ENCODE assay signal across 9 cellular contexts in genomic region chr10:50470345-50470744, GRCh38.
DNase-seq lines count a peak whose midpoint lies in the region; ATAC-seq and TF ChIP-seq lines count a peak whose summit lies in the region.
"Had no signal": no experiment of that assay in that cellular context is flagged by ENCODE, and none has a peak within 500 bp of the region (broad histone marks: within the 10 kb centered on the region; RNA-seq: fewer than 3 reads in every experiment).

No MANE protein-coding gene starts in this region.

- TF ChIP-seq CTCF in GM23338 (conservative IDR thresholded peaks at IDR 0.05; ENCODE audit: low read depth in 2 of 2) (no peak), GM10266 (IDR thresholded peaks at IDR 0.05; ENCODE audit: control insufficient read depth, insufficient read depth, low read depth, missing control alignments) (no peak)

- H2AK5ac ChIP-seq in mesendoderm (ENCODE audit: low read length): no peak overlapping the region

- peak overlapping the region; percentile 6; the same call in 1 of the 2 replicates for H3K4me3 ChIP-seq in GM23338
- no peak overlapping the region for H3K4me3 ChIP-seq in mesendoderm (ENCODE audit: low read length)

- no peak overlapping the region for H2BK120ac ChIP-seq in mesendoderm (ENCODE audit: low read depth, low read length)

- no peak overlapping the region for H4K5ac ChIP-seq in mesendoderm (ENCODE audit: low read length)

- H3K79me2 ChIP-seq in GM23338 (replicated peaks; ENCODE audit: insufficient read depth) (peaks cover 12% of the 10 kb centered on the region), mesendoderm (ENCODE audit: control insufficient read depth, insufficient read depth, low read length) (no peaks in the 10 kb centered on the region)

- H3K36me3 Mint-ChIP-seq in GM23338 (ENCODE audit: low read depth): no peaks in the 10 kb centered on the region
- H3K36me3 Mint-ChIP-seq: activated CD4-positive, alpha-beta memory T cell treated with anti-CD3 and anti-CD28 coated beads for 36 hours had no signal

- H3K4ac ChIP-seq in mesendoderm (ENCODE audit: low read depth, low read length): peak overlapping the region; percentile 36

- H3K4me2 ChIP-seq in GM23338 (peak overlapping the region; percentile 66), mesendoderm (ENCODE audit: low read length) (no peak overlapping the region)

- H3K23ac ChIP-seq in mesendoderm (ENCODE audit: low read length): no peak overlapping the region

- H3K27ac Mint-ChIP-seq in GM23338: peak overlapping the region; percentile 98
- H3K27ac Mint-ChIP-seq: activated CD4-positive, alpha-beta memory T cell treated with anti-CD3 and anti-CD28 coated beads for 36 hours had no signal

- H3K56ac ChIP-seq in mesendoderm (ENCODE audit: low read length): no peak overlapping the region

- no peak overlapping the region for H3K9ac ChIP-seq in mesendoderm (ENCODE audit: low read length)

- no peak overlapping the region for H4K8ac ChIP-seq in mesendoderm (ENCODE audit: low read depth, low read length)

- ATAC-seq in GM18508 (IDR thresholded peaks at IDR 0.05; ENCODE audit: insufficient read depth, unreplicated experiment): peak; percentile 47
- ATAC-seq in GM23338: peak; percentile 65
- ATAC-seq in HG03135 (IDR thresholded peaks at IDR 0.05; ENCODE audit: unreplicated experiment): no peak

- H3K79me1 ChIP-seq in mesendoderm (ENCODE audit: low read length): no peaks in the 10 kb centered on the region

- H3K9me2 ChIP-seq in GM23338 (ENCODE audit: insufficient read depth): no peaks in the 10 kb centered on the region; the same call in 1 of the 2 replicates

- H3K27me3 Mint-ChIP-seq in GM23338 (ENCODE audit: insufficient read depth, low read depth, poor library complexity): no peaks in the 10 kb centered on the region
- H3K27me3 Mint-ChIP-seq: activated CD4-positive, alpha-beta memory T cell treated with anti-CD3 and anti-CD28 coated beads for 36 hours had no signal

- no peaks in the 10 kb centered on the region for H4K20me1 ChIP-seq in GM23338 (replicated peaks; ENCODE audit: insufficient read depth)

- H3K36me3 ChIP-seq in GM23338 (ENCODE audit: insufficient read depth) (no peaks in the 10 kb centered on the region), mesendoderm (ENCODE audit: control insufficient read depth, insufficient read depth, low read length) (no peaks in the 10 kb centered on the region)

- H3F3A ChIP-seq in GM23338 (replicated peaks; ENCODE audit: low read depth): no peaks in the 10 kb centered on the region

- H2AFZ ChIP-seq in GM23338: no peak overlapping the region

- DNase-seq in GM23338 (ENCODE audit: low spot score) (peak; percentile 18), NCI-H526 treated with DMSO at 0.1 percent for 48 hours (lab: John Stamatoyannopoulos, UW) (peak; percentile 64), mesendoderm (peak; percentile 62), substantia nigra (lab: John Stamatoyannopoulos, UW) (no peak), GM10266 (ENCODE audit: extremely low spot score) (no peak)
- no peak for DNase-seq in activated CD4-positive, alpha-beta T cell treated with anti-CD3 and anti-CD28 coated beads for 1 hour
- DNase-seq: activated CD4-positive, alpha-beta memory T cell treated with anti-CD3 and anti-CD28 coated beads for 36 hours had no signal

- H3K18ac ChIP-seq in mesendoderm (ENCODE audit: low read length): peak overlapping the region; percentile 60

- H3K4me1 Mint-ChIP-seq in GM23338: peaks cover 48% of the 10 kb centered on the region

- H2BK5ac ChIP-seq in mesendoderm (ENCODE audit: low read length): no peak overlapping the region

- H3K4me1 ChIP-seq in GM23338 (ENCODE audit: insufficient read depth) (peaks cover 36% of the 10 kb centered on the region), mesendoderm (ENCODE audit: control insufficient read depth, low read depth, low read length) (peaks cover 4% of the 10 kb centered on the region)

- no peak overlapping the region for H2BK15ac ChIP-seq in mesendoderm (replicated peaks; ENCODE audit: low read depth)

- H3K4me3 Mint-ChIP-seq in GM23338: peak overlapping the region; percentile 52
- H3K4me3 Mint-ChIP-seq: activated CD4-positive, alpha-beta memory T cell treated with anti-CD3 and anti-CD28 coated beads for 36 hours had no signal

- no peaks in the 10 kb centered on the region for H3K9me3 Mint-ChIP-seq in GM23338
- H3K9me3 Mint-ChIP-seq: activated CD4-positive, alpha-beta memory T cell treated with anti-CD3 and anti-CD28 coated beads for 36 hours had no signal

- H3K27ac ChIP-seq in GM23338 (ENCODE audit: low read depth) (peak overlapping the region; percentile 86), mesendoderm (ENCODE audit: low read depth, low read length) (no peak overlapping the region), substantia nigra (ENCODE audit: low read depth, low read length, poor library complexity, severe bottlenecking) (no peak overlapping the region)

- H3K27me3 ChIP-seq in GM23338 (ENCODE audit: insufficient read depth): no peaks in the 10 kb centered on the region
- H3K27me3 ChIP-seq in mesendoderm (ENCODE audit: insufficient read depth, low read length, poor library complexity): no peaks in the 10 kb centered on the region

TF ChIP-seq in GM23338, 12 proteins besides CTCF, POLR2A, EP300 and RAD21 (continues in another document):
- TF ChIP-seq REST (IDR thresholded peaks at IDR 0.05; ENCODE audit: unreplicated experiment): no peak
- TF ChIP-seq ZNF331 (CRISPR knock-in tag; IDR thresholded peaks at IDR 0.05; ENCODE audit: low read depth): no peak
- no peak for TF ChIP-seq STAT1 (IDR thresholded peaks at IDR 0.05; ENCODE audit: unreplicated experiment)
- TF ChIP-seq ZNF114 (CRISPR knock-in tag; IDR thresholded peaks at IDR 0.05): no peak
- TF ChIP-seq ETS1 (IDR thresholded peaks at IDR 0.05): no peak
- no peak for TF ChIP-seq POLR2AphosphoS5 (IDR thresholded peaks at IDR 0.05; ENCODE audit: low read depth)

Comparison
In these comparisons a context has a peak if more than half of its experiments do, and no peak if none do; other contexts are left out.
1. DNase-seq: peak in GM23338 (single experiment), NCI-H526 treated with DMSO at 0.1 percent for 48 hours (single experiment) and mesendoderm (single experiment); none in substantia nigra (0 of 49), activated CD4-positive, alpha-beta T cell treated with anti-CD3 and anti-CD28 coated beads for 1 hour (single experiment) and GM10266 (single experiment).